20 cellular contexts compared by ENCODE assay signal in genomic region chr10:37732685-37733084, GRCh38.
DNase-seq lines count a peak whose midpoint lies in the region; ATAC-seq and TF ChIP-seq lines count a peak whose summit lies in the region.
"Had no signal": no experiment of that assay in that cellular context is flagged by ENCODE, and none has a peak within 500 bp of the region (broad histone marks: within the 10 kb centered on the region; RNA-seq: fewer than 3 reads in every experiment).

No MANE protein-coding gene starts in this region.

- no peak overlapping the region for H3K4me3 ChIP-seq in AG09309 (ENCODE audit: control insufficient read depth, low read depth, low read length)
- H3K4me3 ChIP-seq in RWPE2 (ENCODE audit: severe bottlenecking), result no peak overlapping the region
- no peak overlapping the region for H3K4me3 ChIP-seq in trophoblast cell (ENCODE audit: low read depth, low read length)

- H3K9me3 Mint-ChIP-seq in glutamatergic neuron (ENCODE audit: unreplicated experiment), result peaks cover 6% of the 10 kb centered on the region

- TF ChIP-seq CTCF in AG09309 (IDR thresholded peaks at IDR 0.05; ENCODE audit: control insufficient read depth, insufficient read depth, low read depth, low read length, missing control alignments) (no peak), RWPE2 (IDR thresholded peaks at IDR 0.05; ENCODE audit: poor library complexity, severe bottlenecking) (no peak), glutamatergic neuron (IDR thresholded peaks at IDR 0.05; ENCODE audit: partially characterized antibody, unreplicated experiment) (no peak)

- H3K4me3 Mint-ChIP-seq in glutamatergic neuron (ENCODE audit: unreplicated experiment), result no peak overlapping the region
- H3K4me3 Mint-ChIP-seq: B cell, H9 had no signal

- ATAC-seq in RWPE2 (ENCODE audit: low read depth) (peak; percentile 64), left colon (no peak), GM19324 (IDR thresholded peaks at IDR 0.05; ENCODE audit: low FRiP score, unreplicated experiment) (no peak)
- ATAC-seq: Right ventricle myocardium inferior had no signal

- no peaks in the 10 kb centered on the region for H3K79me1 ChIP-seq in trophoblast cell (ENCODE audit: low read length)

- no peaks in the 10 kb centered on the region for H3K36me3 Mint-ChIP-seq in glutamatergic neuron (ENCODE audit: unreplicated experiment)

- no peak overlapping the region for H4K8ac ChIP-seq in trophoblast cell (ENCODE audit: low read depth, low read length)

- H3K27me3 ChIP-seq in RWPE2 (ENCODE audit: insufficient read depth, poor library complexity, severe bottlenecking) (no peaks in the 10 kb centered on the region), trophoblast cell (ENCODE audit: insufficient read depth, low read length) (no peaks in the 10 kb centered on the region)

- no peak overlapping the region for H3K23ac ChIP-seq in trophoblast cell (ENCODE audit: low read length)

- no peak overlapping the region for H2BK12ac ChIP-seq in trophoblast cell (ENCODE audit: low read length)

- H3K9me3 ChIP-seq in RWPE2 (ENCODE audit: severe bottlenecking) (no peaks in the 10 kb centered on the region), trophoblast cell (ENCODE audit: insufficient read depth, low read depth, low read length) (peaks cover 36% of the 10 kb centered on the region)

- H2BK120ac ChIP-seq in trophoblast cell (ENCODE audit: insufficient read depth, low read length, poor library complexity), result no peak overlapping the region

- no peak overlapping the region for H4K91ac ChIP-seq in trophoblast cell (ENCODE audit: low read depth, low read length)

- intact Hi-C loops in left colon (cut with DNase I, micrococcal nuclease), result no loop called here

- H4K12ac ChIP-seq in trophoblast cell (ENCODE audit: low read depth, low read length), result no peak overlapping the region

- no peaks in the 10 kb centered on the region for H3K36me3 ChIP-seq in RWPE2 (ENCODE audit: low read depth)
- no peaks in the 10 kb centered on the region for H3K36me3 ChIP-seq in trophoblast cell (ENCODE audit: control insufficient read depth in 1 of 2, insufficient read depth in 2 of 2, low read length in 2 of 2)

- H3K4me1 Mint-ChIP-seq in glutamatergic neuron (ENCODE audit: low read depth, unreplicated experiment), result no peaks in the 10 kb centered on the region
- H3K4me1 Mint-ChIP-seq: B cell, H9 had no signal

- no peaks in the 10 kb centered on the region for H3K4me1 ChIP-seq in RWPE2 (ENCODE audit: insufficient read depth, poor library complexity, severe bottlenecking)
- no peaks in the 10 kb centered on the region for H3K4me1 ChIP-seq in trophoblast cell (ENCODE audit: control insufficient read depth in 1 of 2, insufficient read depth in 2 of 2, low read length in 2 of 2)

- no peak overlapping the region for H3K4me2 ChIP-seq in trophoblast cell (ENCODE audit: low read length)

- no peak overlapping the region for H3K14ac ChIP-seq in trophoblast cell (ENCODE audit: low read length)

- no peak overlapping the region for H3K4ac ChIP-seq in trophoblast cell (ENCODE audit: low read depth, low read length)

- peaks cover 8% of the 10 kb centered on the region for H3K27me3 Mint-ChIP-seq in glutamatergic neuron (ENCODE audit: unreplicated experiment)
- H3K27me3 Mint-ChIP-seq: B cell had no signal

- H3K27ac ChIP-seq in RWPE2 (ENCODE audit: poor library complexity, severe bottlenecking) (no peak overlapping the region), trophoblast cell (ENCODE audit: low read depth, low read length) (no peak overlapping the region)

- no peak overlapping the region for H3K27ac Mint-ChIP-seq in glutamatergic neuron (ENCODE audit: unreplicated experiment)
- H3K27ac Mint-ChIP-seq: B cell, H9 had no signal

- no peak overlapping the region for H3K18ac ChIP-seq in trophoblast cell (ENCODE audit: low read length)

- no peak overlapping the region for H3K9ac ChIP-seq in trophoblast cell (ENCODE audit: low read length)

- H3K79me2 ChIP-seq in trophoblast cell (ENCODE audit: control insufficient read depth, insufficient read depth, low read length, poor library complexity), result no peaks in the 10 kb centered on the region

- no peak overlapping the region for H2AFZ ChIP-seq in trophoblast cell (ENCODE audit: insufficient read depth, low read length, poor library complexity)

- H2AK5ac ChIP-seq in trophoblast cell (ENCODE audit: low read length), result no peak overlapping the region

- no peak overlapping the region for H2BK5ac ChIP-seq in trophoblast cell (ENCODE audit: low read depth, low read length, poor library complexity)

- DNase-seq in AG09309 (ENCODE audit: low read depth), result peak; percentile 5
- DNase-seq in HS-27A (ENCODE audit: low read depth), result peak; percentile 45
- DNase-seq in RWPE2 (ENCODE audit: low spot score), result no peak
- peak; percentile 58 to 78 for DNase-seq in trophoblast cell
- DNase-seq in glutamatergic neuron, result no peak
- DNase-seq in left colon, result no peak
- DNase-seq: ACHN, COR-L47, DMS 273 treated with DMSO at 0.1 percent for 48 hours, GF-D8, H9, KG1, MV-4-11, NCI-H187 treated with DMSO at 0.1 percent for 48 hours, NCI-H345, NCI-H526, T-helper 1 cell had no signal

Comparison
In these comparisons a context has a peak if more than half of its experiments do, and no peak if none do; other contexts are left out.
1. DNase-seq: peak in AG09309 (single experiment), HS-27A (single experiment) and trophoblast cell (2 of 2); none in RWPE2 (single experiment), glutamatergic neuron (single experiment) and left colon (0 of 2).